ENCODE assay signal across 21 cellular contexts in genomic region chr19:57651654-57651996, GRCh38. TPM values are rescaled to one million over a fixed set of nuclear protein-coding genes. Genes with fewer than 3 reads are reported as not detected.
A peak's percentile ranks its signal among the peaks of the same experiment; 100 is the strongest.
DNase-seq lines count a peak whose midpoint lies in the region; FAIRE-seq and TF ChIP-seq lines count a peak whose summit lies in the region.
"Had no signal": no experiment of that assay in that cellular context is flagged by ENCODE, and none has a peak within 500 bp of the region (broad histone marks: within the 10 kb centered on the region; RNA-seq: fewer than 3 reads in every experiment).

No MANE protein-coding gene starts in this region.

- BruUV-seq in MCF 10A (replicated peaks; lab: Mats Ljungman, UMichigan) (no TSS peak), PC-9 (replicated peaks; lab: Mats Ljungman, UMichigan) (no TSS peak)

- H3K4me3 Mint-ChIP-seq in MCF 10A (ENCODE audit: unreplicated experiment), result peak overlapping the region; percentile 21
- H3K4me3 Mint-ChIP-seq: activated T-cell treated with anti-CD3 and anti-CD28 coated beads, Interleukin-2, amount 50 U/mL, for 72 hours had no signal

- H3K9me3 Mint-ChIP-seq in MCF 10A (ENCODE audit: unreplicated experiment), result peaks cover 45% of the 10 kb centered on the region

- TF ChIP-seq CTCF in MCF 10A (IDR thresholded peaks at IDR 0.05; ENCODE audit: unreplicated experiment) (no peak), breast epithelium (IDR thresholded peaks at IDR 0.05) (no peak), PC-9 (conservative IDR thresholded peaks at IDR 0.05) (no peak; the same call in 1 of the 2 replicates), fibroblast of pulmonary artery (IDR thresholded peaks at IDR 0.05; ENCODE audit: low read length, missing control alignments) (peak; percentile 16), smooth muscle cell (IDR thresholded peaks at IDR 0.05; ENCODE audit: borderline replicate concordance, insufficient read depth, poor library complexity, severe bottlenecking) (no peak)

- peaks cover 12 to 16% of the 10 kb centered on the region in 2 donors for H3K9me3 ChIP-seq in breast epithelium
- H3K9me3 ChIP-seq in PC-9 (ENCODE audit: insufficient read depth, low read depth), result peaks cover 7% of the 10 kb centered on the region; the same call in 1 of the 2 replicates
- H3K9me3 ChIP-seq in smooth muscle cell (replicated peaks; ENCODE audit: low read depth), result no peaks in the 10 kb centered on the region
- H3K9me3 ChIP-seq: thoracic aorta had no signal

- DNase-seq in MCF 10A (ENCODE audit: unreplicated experiment) (no peak), breast epithelium (ENCODE audit: low spot score in 2 of 2) (no peak), PC-9 (no peak), fibroblast of pulmonary artery (ENCODE audit: low read depth) (no peak), smooth muscle cell (lab: John Stamatoyannopoulos, UW; ENCODE audit: unreplicated experiment) (no peak), NCI-H2081 (lab: John Stamatoyannopoulos, UW) (no peak), HTR-8/SVneo (ENCODE audit: insufficient read length, low spot score) (no peak), NCI-H2227 (lab: John Stamatoyannopoulos, UW; ENCODE audit: unreplicated experiment) (no peak)
- DNase-seq: activated CD4-positive, alpha-beta T cell treated with anti-CD3 and anti-CD28 coated beads, Interleukin-2, amount 50 U/mL, for 1 hour; activated T-cell treated with anti-CD3 and anti-CD28 coated beads, Interleukin-2, amount 50 U/mL, for 72 hours; hippocampal formation; left ventricle myocardium superior; NCI-H187; NCI-H774; SHP77 treated with DMSO at 0.1 percent for 48 hours; stimulated activated CD8-positive, alpha-beta memory T cell treated with anti-CD3 and anti-CD28 coated beads, Interleukin-4, amount 100 ng/mL, for 48 hours; T-helper 9 cell had no signal

- H2AFZ ChIP-seq in PC-9 (peak overlapping the region; percentile 67; the same call in 1 of the 2 replicates), smooth muscle cell (ENCODE audit: low read depth) (no peak overlapping the region)

- H3K27me3 Mint-ChIP-seq in MCF 10A (ENCODE audit: insufficient read depth, unreplicated experiment), result no peaks in the 10 kb centered on the region

- 62% methylated on average over 6 of the region's 6 CpGs for WGBS in smooth muscle cell (ENCODE audit: low lambda C conversion rate)

- H3K79me2 ChIP-seq in PC-9 (ENCODE audit: low read depth), result no peaks in the 10 kb centered on the region
- no peaks in the 10 kb centered on the region for H3K79me2 ChIP-seq in smooth muscle cell (ENCODE audit: low read depth)

- POLR2A ChIA-PET in MCF 10A (lab: Yijun Ruan, JAX) (interaction anchor here (1.5 kb wide), 1 partner anchor 12 kb away, joined by 4 read pairs; no protein-coding TSS in a partner anchor), PC-9 (lab: Charles Lee; ENCODE audit: unreplicated experiment) (interaction anchor here (0.5 to 0.8 kb wide), 3 partner anchors 55 to 152 kb away, joined by 5 to 7 read pairs (median 6); partner anchors contain the start of gene ZNF773)

- H3K9ac ChIP-seq in smooth muscle cell (ENCODE audit: low read depth), result no peak overlapping the region

- H3K9me2 ChIP-seq in PC-9 (ENCODE audit: insufficient read depth), result no peaks in the 10 kb centered on the region

- H4K20me1 ChIP-seq in PC-9 (ENCODE audit: insufficient read depth), result no peaks in the 10 kb centered on the region
- no peaks in the 10 kb centered on the region for H4K20me1 ChIP-seq in smooth muscle cell (ENCODE audit: low read depth)

- H3K4me3 ChIP-seq in breast epithelium (peak overlapping the region in 1 of 3 donors; percentile 16), PC-9 (peak overlapping the region; percentile 4; the same call in 1 of the 2 replicates), fibroblast of pulmonary artery (replicated peaks; ENCODE audit: low read depth, low read length) (no peak overlapping the region), smooth muscle cell (no peak overlapping the region)
- H3K4me3 ChIP-seq: thoracic aorta had no signal

- FAIRE-seq in HTR-8/SVneo (lab: Jason Lieb, UNC), result no peak
- FAIRE-seq: GM18507 had no signal

- H3K4me1 ChIP-seq in breast epithelium, result no peaks in the 10 kb centered on the region
- H3K4me1 ChIP-seq in PC-9 (replicated peaks; ENCODE audit: insufficient read depth), result peaks cover 21% of the 10 kb centered on the region
- H3K4me1 ChIP-seq in smooth muscle cell (ENCODE audit: low read depth), result no peaks in the 10 kb centered on the region

- H3K36me3 ChIP-seq in breast epithelium (no peaks in the 10 kb centered on the region), PC-9 (ENCODE audit: low read depth) (no peaks in the 10 kb centered on the region), smooth muscle cell (ENCODE audit: low read depth) (no peaks in the 10 kb centered on the region)
- H3K36me3 ChIP-seq: thoracic aorta had no signal

- TF ChIP-seq POLR2A in breast epithelium (IDR thresholded peaks at IDR 0.05), result no peak

- H3K27me3 ChIP-seq in breast epithelium (no peaks in the 10 kb centered on the region), PC-9 (ENCODE audit: insufficient read depth, low read depth) (no peaks in the 10 kb centered on the region), smooth muscle cell (ENCODE audit: low read depth) (no peaks in the 10 kb centered on the region)

- CTCF ChIA-PET in MCF 10A (lab: Yijun Ruan, JAX), result interaction anchor here (0.6 to 1.2 kb wide), 4 partner anchors 8 to 868 kb away, joined by 3 to 8 read pairs (median 3); partner anchors contain the start of genes ZBTB45 and ZNF587B
- CTCF ChIA-PET in PC-9 (lab: Charles Lee), result no interaction called here

- H3K4me1 Mint-ChIP-seq in MCF 10A (ENCODE audit: insufficient read depth, unreplicated experiment), result no peaks in the 10 kb centered on the region

- H3K4me2 ChIP-seq in PC-9 (peak overlapping the region; percentile 38), smooth muscle cell (peak overlapping the region; percentile 59)

- H3F3A ChIP-seq in PC-9 (ENCODE audit: insufficient read depth, low read depth), result no peaks in the 10 kb centered on the region
- H3F3A ChIP-seq in smooth muscle cell (ENCODE audit: low read depth), result no peaks in the 10 kb centered on the region

- H3K36me3 Mint-ChIP-seq in MCF 10A (ENCODE audit: insufficient read depth, unreplicated experiment), result peaks cover 5% of the 10 kb centered on the region

- no peak overlapping the region for H3K27ac ChIP-seq in breast epithelium
- no peak overlapping the region for H3K27ac ChIP-seq in PC-9
- H3K27ac ChIP-seq in smooth muscle cell (ENCODE audit: low read depth), result peak overlapping the region; percentile 42
- H3K27ac ChIP-seq: HL-60, thoracic aorta had no signal

- intact Hi-C loops in MCF 10A (cut with micrococcal nuclease) (no loop called here), breast epithelium (cut with DNase I; ENCODE audit: low total_unique reads) (no loop called here), PC-9 (cut with micrococcal nuclease; ENCODE audit: unreplicated experiment) (no loop called here)

- peak overlapping the region; percentile 66 for H3K27ac Mint-ChIP-seq in MCF 10A (ENCODE audit: low read depth, unreplicated experiment)
- H3K27ac Mint-ChIP-seq: activated T-cell treated with anti-CD3 and anti-CD28 coated beads, Interleukin-2, amount 50 U/mL, for 72 hours had no signal

RNA-seq across cellular contexts. Expression of gene ZSCAN4, which starts 17.1 kb away (rescaled TPM):
- not detected in 2 replicates for total RNA-seq in MCF 10A (2022)
- total RNA-seq in breast epithelium, result not detected
- not detected in 2 replicates for total RNA-seq in PC-9 (2021)
- 0.27 TPM in 1 of 2 replicates, not detected in the other for total RNA-seq in smooth muscle cell
- 0.38 TPM in 1 of 2 replicates, not detected in the other for polyA plus RNA-seq in smooth muscle cell
- total RNA-seq: activated T-cell treated with anti-CD3 and anti-CD28 coated beads, Interleukin-2, amount 50 U/mL, for 72 hours; left ventricle myocardium superior; thoracic aorta had no signal
- polyA plus RNA-seq: neural cell had no signal

RNA-seq across cellular contexts. Expression of gene ZNF211, which starts 18.7 kb away (rescaled TPM):
- total RNA-seq in MCF 10A (2022) (5.7 and 11.4 TPM in 2 replicates), breast epithelium (10 to 100 TPM in 2 of 3 donors, 1 to 10 TPM in 1; 8.2 to 23.1 (median 16.4) TPM), PC-9 (2021) (7.9 and 11.4 TPM in 2 replicates), smooth muscle cell (14.1 and 15.7 TPM in 2 replicates)
- 10.5 and 12.1 TPM in 2 replicates for polyA plus RNA-seq in smooth muscle cell

RNA-seq across cellular contexts. Expression of gene ZNF551, which starts 30.2 kb away (rescaled TPM):
- total RNA-seq in MCF 10A (2022) (5.8 and 6.8 TPM in 2 replicates), breast epithelium (10 to 100 TPM in 2 of 3 donors, 1 to 10 TPM in 1; 7.4 to 28.0 (median 19.3) TPM), PC-9 (2021) (9.6 and 9.8 TPM in 2 replicates), smooth muscle cell (8.2 and 11.1 TPM in 2 replicates)
- polyA plus RNA-seq in smooth muscle cell, result 1.1 and 1.6 TPM in 2 replicates

RNA-seq across cellular contexts. Expression of gene ZNF134, which starts 37.6 kb away (rescaled TPM):
- total RNA-seq in MCF 10A (2022), result 16.4 and 18.8 TPM in 2 replicates
- total RNA-seq in breast epithelium, result 10 to 100 TPM; 18.2 to 31.6 (median 18.4) TPM
- 16.5 and 19.1 TPM in 2 replicates for total RNA-seq in PC-9 (2021)
- total RNA-seq in smooth muscle cell, result 25.8 and 27.6 TPM in 2 replicates
- polyA plus RNA-seq in smooth muscle cell, result 7.0 and 9.0 TPM in 2 replicates

RNA-seq across cellular contexts. Expression of gene ZNF530, which starts 51.9 kb away (rescaled TPM):
- total RNA-seq in MCF 10A (2022) (2.4 and 2.8 TPM in 2 replicates), breast epithelium (1 to 10 TPM; 2.9 to 6.9 (median 5.3) TPM), PC-9 (2021) (9.5 and 10.5 TPM in 2 replicates), smooth muscle cell (3.0 and 3.2 TPM in 2 replicates)
- polyA plus RNA-seq in smooth muscle cell, result 3.5 and 3.7 TPM in 2 replicates
